In the genomic region with DNA sequence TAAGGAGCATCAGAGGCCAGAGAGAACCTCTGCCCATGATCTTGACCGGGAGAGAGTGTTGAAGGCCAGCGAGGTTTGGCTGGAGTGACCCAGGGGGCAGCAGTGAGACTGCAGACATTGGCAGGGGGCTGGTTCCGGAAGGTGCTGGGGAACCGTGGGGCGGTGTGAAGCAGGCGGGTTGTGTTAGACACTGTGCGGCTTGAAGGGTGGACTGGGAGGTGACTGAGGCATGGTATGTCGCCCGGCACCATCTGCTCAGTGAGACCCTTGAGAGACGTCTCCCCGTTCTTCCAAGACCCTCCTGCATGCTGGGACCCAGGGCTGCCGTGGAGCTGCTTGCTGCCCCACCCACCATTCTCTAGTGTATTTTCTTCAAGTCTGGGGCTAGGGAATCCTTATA, we compare ENCODE assay signal across 2 cellular contexts.
TF ChIP-seq lines count a peak whose summit lies in the region.

No MANE protein-coding gene starts in this region.

TF ChIP-seq in Ishikawa, 13 proteins besides CTCF, POLR2A, EP300 and RAD21:
- TF ChIP-seq CREB1 (IDR thresholded peaks at IDR 0.05; ENCODE audit: low read depth) (no peak), USF1 (IDR thresholded peaks at IDR 0.05) (no peak), MAX (IDR thresholded peaks at IDR 0.05) (no peak), CEBPB (IDR thresholded peaks at IDR 0.05) (no peak), ZBTB7A (IDR thresholded peaks at IDR 0.05; ENCODE audit: low read depth) (peak; percentile 58; the same call in 1 of the 2 replicates)

TF ChIP-seq in H1, 55 proteins besides CTCF, POLR2A, EP300 and RAD21:
- TF ChIP-seq RBBP5 (IDR thresholded peaks at IDR 0.05; ENCODE audit: borderline replicate concordance, low read depth, low read length) (no peak), FOSL1 (IDR thresholded peaks at IDR 0.05; ENCODE audit: insufficient read depth, low read depth, low read length) (no peak), TBP (IDR thresholded peaks at IDR 0.05; ENCODE audit: low read depth, low read length) (no peak), KDM5A (IDR thresholded peaks at IDR 0.05; ENCODE audit: low read length) (no peak)
- TF ChIP-seq, protein P1, sequence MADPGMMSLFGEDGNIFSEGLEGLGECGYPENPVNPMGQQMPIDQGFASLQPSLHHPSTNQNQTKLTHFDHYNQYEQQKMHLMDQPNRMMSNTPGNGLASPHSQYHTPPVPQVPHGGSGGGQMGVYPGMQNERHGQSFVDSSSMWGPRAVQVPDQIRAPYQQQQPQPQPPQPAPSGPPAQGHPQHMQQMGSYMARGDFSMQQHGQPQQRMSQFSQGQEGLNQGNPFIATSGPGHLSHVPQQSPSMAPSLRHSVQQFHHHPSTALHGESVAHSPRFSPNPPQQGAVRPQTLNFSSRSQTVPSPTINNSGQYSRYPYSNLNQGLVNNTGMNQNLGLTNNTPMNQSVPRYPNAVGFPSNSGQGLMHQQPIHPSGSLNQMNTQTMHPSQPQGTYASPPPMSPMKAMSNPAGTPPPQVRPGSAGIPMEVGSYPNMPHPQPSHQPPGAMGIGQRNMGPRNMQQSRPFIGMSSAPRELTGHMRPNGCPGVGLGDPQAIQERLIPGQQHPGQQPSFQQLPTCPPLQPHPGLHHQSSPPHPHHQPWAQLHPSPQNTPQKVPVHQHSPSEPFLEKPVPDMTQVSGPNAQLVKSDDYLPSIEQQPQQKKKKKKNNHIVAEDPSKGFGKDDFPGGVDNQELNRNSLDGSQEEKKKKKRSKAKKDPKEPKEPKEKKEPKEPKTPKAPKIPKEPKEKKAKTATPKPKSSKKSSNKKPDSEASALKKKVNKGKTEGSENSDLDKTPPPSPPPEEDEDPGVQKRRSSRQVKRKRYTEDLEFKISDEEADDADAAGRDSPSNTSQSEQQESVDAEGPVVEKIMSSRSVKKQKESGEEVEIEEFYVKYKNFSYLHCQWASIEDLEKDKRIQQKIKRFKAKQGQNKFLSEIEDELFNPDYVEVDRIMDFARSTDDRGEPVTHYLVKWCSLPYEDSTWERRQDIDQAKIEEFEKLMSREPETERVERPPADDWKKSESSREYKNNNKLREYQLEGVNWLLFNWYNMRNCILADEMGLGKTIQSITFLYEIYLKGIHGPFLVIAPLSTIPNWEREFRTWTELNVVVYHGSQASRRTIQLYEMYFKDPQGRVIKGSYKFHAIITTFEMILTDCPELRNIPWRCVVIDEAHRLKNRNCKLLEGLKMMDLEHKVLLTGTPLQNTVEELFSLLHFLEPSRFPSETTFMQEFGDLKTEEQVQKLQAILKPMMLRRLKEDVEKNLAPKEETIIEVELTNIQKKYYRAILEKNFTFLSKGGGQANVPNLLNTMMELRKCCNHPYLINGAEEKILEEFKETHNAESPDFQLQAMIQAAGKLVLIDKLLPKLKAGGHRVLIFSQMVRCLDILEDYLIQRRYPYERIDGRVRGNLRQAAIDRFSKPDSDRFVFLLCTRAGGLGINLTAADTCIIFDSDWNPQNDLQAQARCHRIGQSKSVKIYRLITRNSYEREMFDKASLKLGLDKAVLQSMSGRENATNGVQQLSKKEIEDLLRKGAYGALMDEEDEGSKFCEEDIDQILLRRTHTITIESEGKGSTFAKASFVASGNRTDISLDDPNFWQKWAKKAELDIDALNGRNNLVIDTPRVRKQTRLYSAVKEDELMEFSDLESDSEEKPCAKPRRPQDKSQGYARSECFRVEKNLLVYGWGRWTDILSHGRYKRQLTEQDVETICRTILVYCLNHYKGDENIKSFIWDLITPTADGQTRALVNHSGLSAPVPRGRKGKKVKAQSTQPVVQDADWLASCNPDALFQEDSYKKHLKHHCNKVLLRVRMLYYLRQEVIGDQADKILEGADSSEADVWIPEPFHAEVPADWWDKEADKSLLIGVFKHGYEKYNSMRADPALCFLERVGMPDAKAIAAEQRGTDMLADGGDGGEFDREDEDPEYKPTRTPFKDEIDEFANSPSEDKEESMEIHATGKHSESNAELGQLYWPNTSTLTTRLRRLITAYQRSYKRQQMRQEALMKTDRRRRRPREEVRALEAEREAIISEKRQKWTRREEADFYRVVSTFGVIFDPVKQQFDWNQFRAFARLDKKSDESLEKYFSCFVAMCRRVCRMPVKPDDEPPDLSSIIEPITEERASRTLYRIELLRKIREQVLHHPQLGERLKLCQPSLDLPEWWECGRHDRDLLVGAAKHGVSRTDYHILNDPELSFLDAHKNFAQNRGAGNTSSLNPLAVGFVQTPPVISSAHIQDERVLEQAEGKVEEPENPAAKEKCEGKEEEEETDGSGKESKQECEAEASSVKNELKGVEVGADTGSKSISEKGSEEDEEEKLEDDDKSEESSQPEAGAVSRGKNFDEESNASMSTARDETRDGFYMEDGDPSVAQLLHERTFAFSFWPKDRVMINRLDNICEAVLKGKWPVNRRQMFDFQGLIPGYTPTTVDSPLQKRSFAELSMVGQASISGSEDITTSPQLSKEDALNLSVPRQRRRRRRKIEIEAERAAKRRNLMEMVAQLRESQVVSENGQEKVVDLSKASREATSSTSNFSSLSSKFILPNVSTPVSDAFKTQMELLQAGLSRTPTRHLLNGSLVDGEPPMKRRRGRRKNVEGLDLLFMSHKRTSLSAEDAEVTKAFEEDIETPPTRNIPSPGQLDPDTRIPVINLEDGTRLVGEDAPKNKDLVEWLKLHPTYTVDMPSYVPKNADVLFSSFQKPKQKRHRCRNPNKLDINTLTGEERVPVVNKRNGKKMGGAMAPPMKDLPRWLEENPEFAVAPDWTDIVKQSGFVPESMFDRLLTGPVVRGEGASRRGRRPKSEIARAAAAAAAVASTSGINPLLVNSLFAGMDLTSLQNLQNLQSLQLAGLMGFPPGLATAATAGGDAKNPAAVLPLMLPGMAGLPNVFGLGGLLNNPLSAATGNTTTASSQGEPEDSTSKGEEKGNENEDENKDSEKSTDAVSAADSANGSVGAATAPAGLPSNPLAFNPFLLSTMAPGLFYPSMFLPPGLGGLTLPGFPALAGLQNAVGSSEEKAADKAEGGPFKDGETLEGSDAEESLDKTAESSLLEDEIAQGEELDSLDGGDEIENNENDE (IDR thresholded peaks at IDR 0.05; ENCODE audit: insufficient replicate concordance, low read length) = no peak
